In genomic region chr21:32653326-32653901, GRCh38 we compare ENCODE assay signal across 8 cellular contexts. TPM values are rescaled to one million over a fixed set of nuclear protein-coding genes. Genes with fewer than 3 reads are reported as not detected.
DNase-seq lines count a peak whose midpoint lies in the region; ATAC-seq and TF ChIP-seq lines count a peak whose summit lies in the region.

No MANE protein-coding gene starts in this region.

- TF ChIP-seq CTCF in cardiac muscle cell (IDR thresholded peaks at IDR 0.05; ENCODE audit: low read depth, low read length) (peak; percentile 60), retinal pigment epithelial cell (conservative IDR thresholded peaks at IDR 0.05; ENCODE audit: low read depth, low read length) (peak; percentile 70)

- DNase-seq in cardiac muscle cell (ENCODE audit: low read depth in 1 of 2, low spot score in 1 of 2) (peak; percentile 39 to 44), cardiac septum (ENCODE audit: low spot score) (no peak), HuH-7 (ENCODE audit: low spot score) (peak; percentile 45), T-cell (peak in 16 of 34 experiments; percentile 2 to 28 (median 13)), retinal pigment epithelial cell (ENCODE audit: low read depth) (no peak), NCI-H1092 treated with DMSO at 0.1 percent for 48 hours (lab: John Stamatoyannopoulos, UW) (no peak)

- H3K36me3 Mint-ChIP-seq in T-cell: peaks cover 41% of the 10 kb centered on the region

- H3K27me3 Mint-ChIP-seq in T-cell: no peaks in the 10 kb centered on the region

- no peaks in the 10 kb centered on the region for H3K27me3 ChIP-seq in cardiac muscle cell

- H3K9me3 Mint-ChIP-seq in T-cell: no peaks in the 10 kb centered on the region

- H3K4me3 ChIP-seq in cardiac muscle cell: no peak overlapping the region
- no peak overlapping the region for H3K4me3 ChIP-seq in retinal pigment epithelial cell (ENCODE audit: low read length)

- peak; percentile 49 to 61 (median 56) for ATAC-seq in T-cell (replicated peaks in 1 of 4)
- peak; percentile 62 for ATAC-seq in esophagus mucosa
- no peak for ATAC-seq in GM21367 (IDR thresholded peaks at IDR 0.05; ENCODE audit: unreplicated experiment)

- no peaks in the 10 kb centered on the region for H3K4me1 ChIP-seq in cardiac muscle cell (ENCODE audit: low read depth)

- H3K4me3 Mint-ChIP-seq in T-cell: no peak overlapping the region

- peaks cover 24% of the 10 kb centered on the region for H3K36me3 ChIP-seq in cardiac muscle cell

- H3K27ac Mint-ChIP-seq in T-cell: no peak overlapping the region

- no peak overlapping the region for H3K27ac ChIP-seq in cardiac muscle cell

- CTCF ChIA-PET in T-cell (lab: Charles Lee): interaction anchor here (0.6 to 1.1 kb wide), 4 partner anchors 9 to 1297 kb away, joined by 3 to 5 read pairs (median 4); no protein-coding TSS in a partner anchor

- intact Hi-C loops in cardiac septum (cut with DNase I): loop anchor here (2.0 kb wide), 1 partner anchor 173 kb away; no protein-coding TSS in a partner anchor

- POLR2A ChIA-PET in T-cell (lab: Charles Lee): no interaction called here

- no peaks in the 10 kb centered on the region for H3K9me3 ChIP-seq in cardiac muscle cell (ENCODE audit: low read depth)

- H3K4me1 Mint-ChIP-seq in T-cell: peaks cover 0 to 2% (median 0%) of the 10 kb centered on the region in 3 donors

RNA-seq across cellular contexts. Expression of gene CFAP298, which starts 41.2 kb away (rescaled TPM):
- total RNA-seq in cardiac muscle cell (45.2 and 52.1 TPM in 2 replicates), cardiac septum (22.0 TPM), T-cell (10 to 100 TPM; 19.5 to 36.8 (median 32.1) TPM), esophagus mucosa (21.9 TPM)
- polyA plus RNA-seq in cardiac muscle cell: 56.2 and 57.1 TPM in 2 replicates

Comparison
In these comparisons a context has a peak if more than half of its experiments do, and no peak if none do; other contexts are left out.
1. DNase-seq: peak in cardiac muscle cell (2 of 2) and HuH-7 (single experiment); none in cardiac septum (single experiment), retinal pigment epithelial cell (single experiment) and NCI-H1092 treated with DMSO at 0.1 percent for 48 hours (single experiment).